In genomic region chr1:119327066-119327435, GRCh38 we compare ENCODE assay signal across 8 cellular contexts. TPM values are rescaled to one million over a fixed set of nuclear protein-coding genes. Genes with fewer than 3 reads are reported as not detected.
DNase-seq lines count a peak whose midpoint lies in the region; ATAC-seq and TF ChIP-seq lines count a peak whose summit lies in the region.

No MANE protein-coding gene starts in this region.

- ATAC-seq in GM21786 (IDR thresholded peaks at IDR 0.05; ENCODE audit: unreplicated experiment) (no peak), GM18867 (IDR thresholded peaks at IDR 0.05; ENCODE audit: unreplicated experiment) (no peak)

- no peaks in the 10 kb centered on the region for H3K9me3 ChIP-seq in mammary epithelial cell (replicated peaks; ENCODE audit: insufficient read depth, low read length)

- in situ Hi-C loops in mammary epithelial cell (cut with MboI; ENCODE audit: low sequenced_read_pairs in 2 of 2): no loop called here

- peak; percentile 22 for DNase-seq in activated naive CD4-positive, alpha-beta T cell treated with anti-CD3 and anti-CD28 coated beads, Interleukin-2, amount 10 ng/mL, durations not matched to agents 7 days and 5 days
- no peak for DNase-seq in activated naive CD4-positive, alpha-beta T cell (lab: John Stamatoyannopoulos, UW)
- DNase-seq in mammary epithelial cell (no peak), medulla oblongata (ENCODE audit: extremely low spot score) (peak; percentile 30), type B pancreatic cell (ENCODE audit: extremely low spot score, unreplicated experiment) (no peak), SKM-1 (lab: John Stamatoyannopoulos, UW; ENCODE audit: unreplicated experiment) (no peak)

- peaks cover 7% of the 10 kb centered on the region for H3K4me1 ChIP-seq in mammary epithelial cell (ENCODE audit: insufficient read depth, low read length)

- no peak overlapping the region for H3K9ac ChIP-seq in mammary epithelial cell (ENCODE audit: insufficient read depth, low read length)

- H3K9me3 Mint-ChIP-seq in activated naive CD4-positive, alpha-beta T cell treated with anti-CD3 and anti-CD28 coated beads, Interleukin-2, amount 10 ng/mL, durations not matched to agents 7 days and 5 days: no peaks in the 10 kb centered on the region
- H3K9me3 Mint-ChIP-seq in type B pancreatic cell: no peaks in the 10 kb centered on the region

- H3K27me3 ChIP-seq in mammary epithelial cell (ENCODE audit: insufficient read depth, low read length): no peaks in the 10 kb centered on the region

- H3K79me2 ChIP-seq in mammary epithelial cell (ENCODE audit: insufficient read depth, low read length): no peaks in the 10 kb centered on the region

- no peaks in the 10 kb centered on the region for H3K36me3 Mint-ChIP-seq in activated naive CD4-positive, alpha-beta T cell treated with anti-CD3 and anti-CD28 coated beads, Interleukin-2, amount 10 ng/mL, durations not matched to agents 7 days and 5 days
- H3K36me3 Mint-ChIP-seq in type B pancreatic cell: no peaks in the 10 kb centered on the region

- H3K4me3 ChIP-seq in mammary epithelial cell (replicated peaks in 1 of 3; ENCODE audit: insufficient read depth in 1 of 3, low read depth in 2 of 3, low read length in 3 of 3): peak overlapping the region in 1 of 3 experiments; percentile 7

- intact Hi-C loops in mammary epithelial cell (cut with micrococcal nuclease): no loop called here

- CTCF ChIA-PET in activated naive CD4-positive, alpha-beta T cell treated with anti-CD3 and anti-CD28 coated beads, Interleukin-2, amount 10 ng/mL, durations not matched to agents 7 days and 5 days (lab: Charles Lee): interaction anchor here (0.7 to 0.9 kb wide), 2 partner anchors 27 to 39 kb away, joined by 3 to 4 read pairs; no protein-coding TSS in a partner anchor
- CTCF ChIA-PET in mammary epithelial cell (lab: Charles Lee; ENCODE audit: low non-redundant PET): no interaction called here

- BruUV-seq in mammary epithelial cell (replicated peaks; lab: Mats Ljungman, UMichigan): no TSS peak

- dilution Hi-C loops in mammary epithelial cell (cut with HindIII; ENCODE audit: low sequenced_read_pairs): no loop called here

- TF ChIP-seq CTCF in mammary epithelial cell (conservative IDR thresholded peaks at IDR 0.05 in 1 of 2, IDR thresholded peaks at IDR 0.05 in 1 of 2; ENCODE audit: extremely low read depth in 1 of 2, insufficient read depth in 1 of 2, low read depth in 1 of 2, low read length in 2 of 2): no peak
- TF ChIP-seq CTCF in type B pancreatic cell (conservative IDR thresholded peaks at IDR 0.05): no peak

- peak overlapping the region; percentile 49 for H3K4me2 ChIP-seq in mammary epithelial cell (ENCODE audit: insufficient read depth, low read depth, low read length)

- peak overlapping the region; percentile 53 for H3K4me3 Mint-ChIP-seq in activated naive CD4-positive, alpha-beta T cell treated with anti-CD3 and anti-CD28 coated beads, Interleukin-2, amount 10 ng/mL, durations not matched to agents 7 days and 5 days
- peak overlapping the region; percentile 87 for H3K4me3 Mint-ChIP-seq in type B pancreatic cell

- no peak overlapping the region for H3K27ac Mint-ChIP-seq in activated naive CD4-positive, alpha-beta T cell treated with anti-CD3 and anti-CD28 coated beads, Interleukin-2, amount 10 ng/mL, durations not matched to agents 7 days and 5 days
- H3K27ac Mint-ChIP-seq in type B pancreatic cell: no peak overlapping the region

- no peaks in the 10 kb centered on the region for H4K20me1 ChIP-seq in mammary epithelial cell (ENCODE audit: insufficient read depth, low read length)

- peaks cover 21% of the 10 kb centered on the region for H3K4me1 Mint-ChIP-seq in activated naive CD4-positive, alpha-beta T cell treated with anti-CD3 and anti-CD28 coated beads, Interleukin-2, amount 10 ng/mL, durations not matched to agents 7 days and 5 days
- H3K4me1 Mint-ChIP-seq in type B pancreatic cell (ENCODE audit: unreplicated experiment): peaks cover 13% of the 10 kb centered on the region

- no peaks in the 10 kb centered on the region for H3K36me3 ChIP-seq in mammary epithelial cell (ENCODE audit: insufficient read depth, low read length)

- H2AFZ ChIP-seq in mammary epithelial cell (ENCODE audit: low read depth, low read length): peak overlapping the region; percentile 53

- WGBS in mammary epithelial cell (ENCODE audit: low coverage, missing lambda C conversion rate): 37% methylated on average over 6 of the region's 18 CpGs

- no peak overlapping the region for H3K27ac ChIP-seq in mammary epithelial cell (ENCODE audit: insufficient read depth, low read depth, low read length)

- H3K27me3 Mint-ChIP-seq in activated naive CD4-positive, alpha-beta T cell treated with anti-CD3 and anti-CD28 coated beads, Interleukin-2, amount 10 ng/mL, durations not matched to agents 7 days and 5 days: peaks cover 40% of the 10 kb centered on the region
- H3K27me3 Mint-ChIP-seq in type B pancreatic cell: peaks cover 3% of the 10 kb centered on the region

RNA-seq across cellular contexts. Expression of gene HAO2, which starts 41.5 kb away (rescaled TPM):
- total RNA-seq in mammary epithelial cell (not detected), type B pancreatic cell (ENCODE audit: low replicate concordance) (0.27 and 0.29 TPM in 2 replicates)
- not detected for polyA plus RNA-seq in mammary epithelial cell
- not detected for polyA minus RNA-seq in mammary epithelial cell

Comparison
In these comparisons a context has a peak if more than half of its experiments do, and no peak if none do; other contexts are left out.
1. DNase-seq: peak in activated naive CD4-positive, alpha-beta T cell treated with anti-CD3 and anti-CD28 coated beads, Interleukin-2, amount 10 ng/mL, durations not matched to agents 7 days and 5 days (single experiment) and medulla oblongata (single experiment); none in activated naive CD4-positive, alpha-beta T cell (0 of 4), mammary epithelial cell (single experiment), type B pancreatic cell (single experiment) and SKM-1 (single experiment).